In the genomic region with DNA sequence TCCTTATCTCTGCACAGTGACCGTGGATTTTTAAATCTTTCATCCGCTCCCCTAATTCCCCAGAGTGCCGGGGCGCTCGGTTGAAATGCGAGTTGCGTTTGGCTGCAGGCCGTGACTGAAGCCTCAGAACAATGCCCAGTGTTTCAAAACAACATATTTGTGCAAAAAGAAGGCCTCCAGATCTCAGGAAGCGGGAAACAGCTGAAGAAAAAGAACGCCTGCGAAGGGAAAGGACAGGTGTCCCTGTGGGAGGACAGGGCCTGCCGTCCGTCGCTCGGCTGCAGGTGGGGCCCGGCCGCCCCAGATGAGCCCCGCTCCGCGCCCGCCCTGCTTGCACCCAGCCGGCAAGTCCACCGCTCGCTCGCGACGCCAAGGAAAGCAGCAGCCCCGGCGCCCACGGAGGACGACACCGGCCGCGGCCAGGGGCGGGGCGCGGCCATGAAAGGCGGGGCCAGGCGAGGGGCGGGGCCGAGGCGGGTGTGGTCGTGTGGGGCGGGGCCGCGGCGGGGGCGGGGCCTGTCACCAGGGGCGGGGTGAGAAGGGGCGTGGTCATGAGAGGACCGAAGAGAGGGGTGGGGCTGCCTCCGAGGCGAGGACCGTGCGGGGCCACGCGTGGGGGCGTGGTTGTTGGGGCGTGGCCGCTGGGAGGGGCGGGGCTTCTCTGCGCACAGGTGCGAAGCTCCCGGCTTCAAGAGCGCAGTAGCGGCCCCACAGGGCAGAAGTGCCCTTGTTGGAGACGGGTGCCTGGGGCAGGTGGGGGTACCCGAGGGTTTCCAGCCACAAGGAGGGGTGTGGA, we compare ENCODE assay signal across 8 cellular contexts. TPM values are rescaled to one million over a fixed set of nuclear protein-coding genes. Genes with fewer than 3 reads are reported as not detected.
DNase-seq lines count a peak whose midpoint lies in the region.

No MANE protein-coding gene starts in this region.

- H3K27ac ChIP-seq in epithelial cell of prostate, result peak overlapping the region; percentile 68

- DNase-seq in D341Med (ENCODE audit: low spot score), result peak; percentile 88
- peak; percentile 16 for DNase-seq in NCI-H2171 treated with DMSO at 0.1 percent for 48 hours (lab: John Stamatoyannopoulos, UW)
- DNase-seq in activated T-cell treated with anti-CD3 and anti-CD28 coated beads for 24 hours (ENCODE audit: low read depth), result peak; percentile 47
- DNase-seq in epithelial cell of prostate (ENCODE audit: low read depth, low spot score), result no peak
- DNase-seq in myocyte (ENCODE audit: low read depth), result peak; percentile 57
- DNase-seq in stimulated activated CD8-positive, alpha-beta memory T cell treated with anti-CD3 and anti-CD28 coated beads, Interleukin-7, amount 100 ng/mL, for 24 hours (ENCODE audit: low read depth), result peak; percentile 32
- DNase-seq in NCI-H446 (lab: John Stamatoyannopoulos, UW), result no peak
- no peak for DNase-seq in NK-92 (lab: John Stamatoyannopoulos, UW; ENCODE audit: unreplicated experiment)

RNA-seq across cellular contexts. Expression of a gene that starts 17.6 kb away (rescaled TPM):
- 69.7 and 114 TPM in 2 replicates for total RNA-seq in myocyte
- 69.1 TPM for polyA plus RNA-seq in myocyte (2012)

RNA-seq across cellular contexts. Expression of a gene that starts 32.6 kb away (rescaled TPM):
- 565 and 642 TPM in 2 replicates for total RNA-seq in myocyte
- polyA plus RNA-seq in myocyte (2012), result 278 TPM

Comparison
In these comparisons a context has a peak if more than half of its experiments do, and no peak if none do; other contexts are left out.
1. DNase-seq: peak in D341Med (single experiment), NCI-H2171 treated with DMSO at 0.1 percent for 48 hours (single experiment), activated T-cell treated with anti-CD3 and anti-CD28 coated beads for 24 hours (single experiment), myocyte (single experiment) and stimulated activated CD8-positive, alpha-beta memory T cell treated with anti-CD3 and anti-CD28 coated beads, Interleukin-7, amount 100 ng/mL, for 24 hours (single experiment); none in epithelial cell of prostate (single experiment), NCI-H446 (0 of 2) and NK-92 (single experiment).